Comparison of ENCODE assay signal across 1 cellular context in genomic region chr1:168553680-168554553, GRCh38.
A peak's percentile ranks its signal among the peaks of the same experiment; 100 is the strongest.
TF ChIP-seq lines count a peak whose summit lies in the region.

No MANE protein-coding gene starts in this region.

TF ChIP-seq in GM12878, 131 proteins besides CTCF, POLR2A, EP300 and RAD21 (continued from another document and continues in another):
- no peak for TF ChIP-seq PBX3 (IDR thresholded peaks at IDR 0.05; ENCODE audit: insufficient replicate concordance, low read depth, low read length)
- peak; percentile 79 for TF ChIP-seq ZNF687 (IDR thresholded peaks at IDR 0.05)
- peak; percentile 99 for TF ChIP-seq NR2F1 (conservative IDR thresholded peaks at IDR 0.05)
- no peak for TF ChIP-seq NRF1 (conservative IDR thresholded peaks at IDR 0.05; ENCODE audit: low read depth, low read length)
- no peak for TF ChIP-seq YBX1 (IDR thresholded peaks at IDR 0.05)
- TF ChIP-seq ATF2 (IDR thresholded peaks at IDR 0.05; ENCODE audit: low read length), result no peak
- TF ChIP-seq SMAD1 (IDR thresholded peaks at IDR 0.05; ENCODE audit: low read depth, partially characterized antibody), result no peak
- no peak for TF ChIP-seq GABPA (IDR thresholded peaks at IDR 0.05; ENCODE audit: low read depth)
- TF ChIP-seq REST (IDR thresholded peaks at IDR 0.05; ENCODE audit: low read depth, low read length), result no peak
- peak in 1 of 2 experiments; percentile 38; a peak in 1 of 4 replicates for TF ChIP-seq BHLHE40 (IDR thresholded peaks at IDR 0.05; ENCODE audit: borderline replicate concordance in 1 of 2, low read depth in 2 of 2, low read length in 1 of 2)
- peak; percentile 22; the same call in 1 of the 2 replicates for TF ChIP-seq SPI1 (IDR thresholded peaks at IDR 0.05; ENCODE audit: borderline replicate concordance, insufficient read depth, low read depth, low read length)
- TF ChIP-seq WRNIP1 (IDR thresholded peaks at IDR 0.05; ENCODE audit: borderline replicate concordance, low read depth, low read length), result no peak
- TF ChIP-seq ZSCAN29 (IDR thresholded peaks at IDR 0.05), result peak; percentile 11; the same call in 1 of the 2 replicates
- TF ChIP-seq JUNB (IDR thresholded peaks at IDR 0.05), result no peak
- peak; percentile 96 for TF ChIP-seq IKZF1 (conservative IDR thresholded peaks at IDR 0.05)
- no peak for TF ChIP-seq E2F4 (IDR thresholded peaks at IDR 0.05; ENCODE audit: low read depth, low read length)
- no peak for TF ChIP-seq TAF1 (IDR thresholded peaks at IDR 0.05; ENCODE audit: borderline replicate concordance, low read depth, low read length)
- TF ChIP-seq CREB1 (IDR thresholded peaks at IDR 0.05; ENCODE audit: low read depth), result no peak
- peak; percentile 33; the same call in 1 of the 2 replicates for TF ChIP-seq LARP7 (IDR thresholded peaks at IDR 0.05)
- TF ChIP-seq KLF5 (IDR thresholded peaks at IDR 0.05; ENCODE audit: partially characterized antibody), result peak; percentile 33
- TF ChIP-seq CHD1 (IDR thresholded peaks at IDR 0.05; ENCODE audit: low read depth, low read length), result no peak
- peak; percentile 36 for TF ChIP-seq SKIL (IDR thresholded peaks at IDR 0.05; ENCODE audit: low read depth, poor library complexity, severe bottlenecking)
- no peak; the same call in 1 of the 2 replicates for TF ChIP-seq BACH1 (IDR thresholded peaks at IDR 0.05; ENCODE audit: borderline replicate concordance)
- no peak for TF ChIP-seq POLR2AphosphoS2 (IDR thresholded peaks at IDR 0.05; ENCODE audit: low read depth, low read length)
- TF ChIP-seq PKNOX1 (IDR thresholded peaks at IDR 0.05), result peak; percentile 88
- peak; percentile 97 for TF ChIP-seq GATAD2B (conservative IDR thresholded peaks at IDR 0.05; ENCODE audit: low read depth)
- TF ChIP-seq CBX5 (IDR thresholded peaks at IDR 0.05; ENCODE audit: low read depth), result no peak
- TF ChIP-seq TCF3 (IDR thresholded peaks at IDR 0.05; ENCODE audit: borderline replicate concordance, insufficient read depth, low read depth, low read length), result no peak
- peak; percentile 88 to 95 for TF ChIP-seq IKZF2 (IDR thresholded peaks at IDR 0.05)
- TF ChIP-seq BRCA1 (IDR thresholded peaks at IDR 0.05; ENCODE audit: low read depth, low read length), result no peak
- TF ChIP-seq CREM (IDR thresholded peaks at IDR 0.05; ENCODE audit: low read depth), result no peak
- TF ChIP-seq BMI1 (IDR thresholded peaks at IDR 0.05; ENCODE audit: borderline replicate concordance), result peak; percentile 48; the same call in 1 of the 2 replicates
- TF ChIP-seq DPF2 (IDR thresholded peaks at IDR 0.05), result peak; percentile 95
- TF ChIP-seq ZNF24 (IDR thresholded peaks at IDR 0.05), result no peak
- TF ChIP-seq FOXM1 (IDR thresholded peaks at IDR 0.05; ENCODE audit: low read depth, low read length), result no peak
- TF ChIP-seq FOS (IDR thresholded peaks at IDR 0.05; ENCODE audit: borderline replicate concordance, extremely low read depth, insufficient read length), result no peak
- TF ChIP-seq RUNX3 (IDR thresholded peaks at IDR 0.05; ENCODE audit: low read length), result no peak
- no peak for TF ChIP-seq STAT1 (conservative IDR thresholded peaks at IDR 0.05)
- no peak for TF ChIP-seq SREBF2 (IDR thresholded peaks at IDR 0.05; ENCODE audit: low read length)
- no peak for TF ChIP-seq KDM1A (IDR thresholded peaks at IDR 0.05; ENCODE audit: borderline replicate concordance)
- no peak for TF ChIP-seq HDAC2 (IDR thresholded peaks at IDR 0.05)
- TF ChIP-seq CBX3 (IDR thresholded peaks at IDR 0.05; ENCODE audit: borderline replicate concordance, low read depth), result no peak
- no peak for TF ChIP-seq MTA3 (IDR thresholded peaks at IDR 0.05; ENCODE audit: borderline replicate concordance, low read length)
- TF ChIP-seq NKRF (conservative IDR thresholded peaks at IDR 0.05), result no peak
